1 cellular context compared by ENCODE assay signal in genomic region chr17:42679492-42680330, GRCh38.
TF ChIP-seq lines count a peak whose summit lies in the region.

No MANE protein-coding gene starts in this region.

TF ChIP-seq in K562, 482 proteins besides CTCF, POLR2A, EP300 and RAD21 (continued from another document and continues in another):
- TF ChIP-seq ZNF589 (CRISPR knock-in tag; IDR thresholded peaks at IDR 0.05; ENCODE audit: low read depth), result no peak
- TF ChIP-seq NR0B1 (IDR thresholded peaks at IDR 0.05; ENCODE audit: partially characterized antibody), result no peak
- no peak for TF ChIP-seq DNMT1 (IDR thresholded peaks at IDR 0.05)
- no peak for TF ChIP-seq ZBTB12 (CRISPR knock-in tag; IDR thresholded peaks at IDR 0.05)
- peak; percentile 68; the same call in 1 of the 2 replicates for TF ChIP-seq ZNF740 (CRISPR knock-in tag; IDR thresholded peaks at IDR 0.05)
- TF ChIP-seq ZNF740 (tag; IDR thresholded peaks at IDR 0.05), result no peak
- TF ChIP-seq E2F8 (IDR thresholded peaks at IDR 0.05; ENCODE audit: low read depth, partially characterized antibody), result no peak
- no peak for TF ChIP-seq CBX8 (IDR thresholded peaks at IDR 0.05; ENCODE audit: borderline replicate concordance, extremely low read depth, low read depth, low read length, poor library complexity, severe bottlenecking)
- TF ChIP-seq BACH1 (tag; IDR thresholded peaks at IDR 0.05), result no peak
- TF ChIP-seq ATF7 (IDR thresholded peaks at IDR 0.05), result no peak
- TF ChIP-seq E2F1 (CRISPR knock-in tag; IDR thresholded peaks at IDR 0.05), result no peak
- TF ChIP-seq HNRNPUL1 (IDR thresholded peaks at IDR 0.05; ENCODE audit: low read length), result no peak
- TF ChIP-seq ETS2 (tag; IDR thresholded peaks at IDR 0.05; ENCODE audit: borderline replicate concordance, poor library complexity, severe bottlenecking), result no peak
- TF ChIP-seq POLR2G (IDR thresholded peaks at IDR 0.05; ENCODE audit: low read depth, low read length), result peak; percentile 83
- TF ChIP-seq U2AF2 (optimal IDR thresholded peaks at IDR 0.05; ENCODE audit: low read depth, low read length), result no peak
- TF ChIP-seq FOXA1 (IDR thresholded peaks at IDR 0.05; ENCODE audit: borderline replicate concordance), result no peak
- TF ChIP-seq DLX4 (CRISPR knock-in tag; IDR thresholded peaks at IDR 0.05), result no peak
- TF ChIP-seq KAT2B (IDR thresholded peaks at IDR 0.05; ENCODE audit: low read depth, low read length), result no peak
- TF ChIP-seq SOX6 (IDR thresholded peaks at IDR 0.05), result no peak
- TF ChIP-seq BCL6 (CRISPR knock-in tag; IDR thresholded peaks at IDR 0.05), result no peak
- TF ChIP-seq HSF4 (CRISPR knock-in tag; IDR thresholded peaks at IDR 0.05; ENCODE audit: borderline replicate concordance), result no peak
- TF ChIP-seq NR3C1 (CRISPR knock-in tag; IDR thresholded peaks at IDR 0.05), result peak; percentile 89
- TF ChIP-seq ZNF232 (CRISPR knock-in tag; IDR thresholded peaks at IDR 0.05), result peak; percentile 93
- TF ChIP-seq EHMT2 (IDR thresholded peaks at IDR 0.05), result no peak
- no peak for TF ChIP-seq PHF21A (IDR thresholded peaks at IDR 0.05; ENCODE audit: borderline replicate concordance, low read depth)
- no peak for TF ChIP-seq WHSC1 (IDR thresholded peaks at IDR 0.05; ENCODE audit: low read length)
- no peak for TF ChIP-seq BCLAF1 (IDR thresholded peaks at IDR 0.05; ENCODE audit: borderline replicate concordance in 1 of 2, control insufficient read depth in 1 of 2, low read depth in 2 of 2, low read length in 1 of 2)
- TF ChIP-seq RNF2 (IDR thresholded peaks at IDR 0.05), result peak; percentile 61; the same call in 1 of the 2 replicates
- no peak for TF ChIP-seq SAFB2 (IDR thresholded peaks at IDR 0.05; ENCODE audit: borderline replicate concordance, low read depth, low read length, severe bottlenecking)
- TF ChIP-seq GATAD2A (IDR thresholded peaks at IDR 0.05), result no peak
- no peak for TF ChIP-seq BCOR (IDR thresholded peaks at IDR 0.05)
- TF ChIP-seq SAFB (IDR thresholded peaks at IDR 0.05; ENCODE audit: borderline replicate concordance, low read depth, low read length), result 0 out of 2 replicates have a peak, but pooled peaks have one; percentile 12
- TF ChIP-seq MBD1 (CRISPR knock-in tag; IDR thresholded peaks at IDR 0.05), result no peak
- no peak for TF ChIP-seq CHAMP1 (IDR thresholded peaks at IDR 0.05)
- TF ChIP-seq GABPB2 (CRISPR knock-in tag; conservative IDR thresholded peaks at IDR 0.05), result no peak
- no peak for TF ChIP-seq NFE2L1 (tag; IDR thresholded peaks at IDR 0.05; ENCODE audit: borderline replicate concordance, low read depth)
- no peak for TF ChIP-seq C11orf30 (IDR thresholded peaks at IDR 0.05; ENCODE audit: low read depth)
- TF ChIP-seq CTCFL (IDR thresholded peaks at IDR 0.05; ENCODE audit: borderline replicate concordance, insufficient read depth, low read depth, low read length, poor library complexity, severe bottlenecking), result peak; percentile 80
